In the genomic region with DNA sequence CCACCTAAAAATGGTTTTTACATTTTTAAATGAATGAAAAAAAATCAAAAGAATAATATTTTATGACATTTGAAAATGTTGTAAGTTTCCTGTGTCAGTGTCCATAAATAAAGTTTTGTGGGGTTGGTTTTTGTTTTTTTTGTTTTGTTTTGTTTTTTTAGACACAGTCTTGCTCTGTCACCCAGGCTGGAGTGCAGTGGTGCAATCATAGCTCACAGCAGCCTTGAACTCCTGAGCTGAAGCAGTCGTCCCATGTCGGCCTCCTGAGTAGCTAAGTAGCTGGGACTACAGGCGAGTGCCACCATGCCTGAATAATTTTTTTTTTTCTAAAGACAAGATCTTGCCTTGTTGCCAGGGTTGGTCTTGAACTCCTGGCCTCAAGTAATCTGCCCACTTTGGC, we compare ENCODE assay signal across 23 cellular contexts.
"Had no signal": no experiment of that assay in that cellular context is flagged by ENCODE, and none has a peak within 500 bp of the region (broad histone marks: within the 10 kb centered on the region; RNA-seq: fewer than 3 reads in every experiment).

No MANE protein-coding gene starts in this region.

- H3K27me3 ChIP-seq: MG63 had no signal

- H3K9me3 ChIP-seq: MG63 had no signal

- FAIRE-seq: HTR-8/SVneo, RCC 7860 had no signal

- H3K4me3 ChIP-seq: MG63 had no signal

- H3K27ac ChIP-seq: HL-60 had no signal

- H3K36me3 ChIP-seq: MG63 had no signal

- DNase-seq: Karpas-422, KG1, MG63, NCI-H1092, NCI-H1105 treated with DMSO at 0.1 percent for 48 hours, NCI-H1417 treated with DMSO at 0.1 percent for 48 hours, NCI-H146, NCI-H1694 treated with DMSO at 0.1 percent for 48 hours, NCI-H1930, NCI-H2081, NCI-H2107, NCI-H2227 treated with DMSO at 0.1 percent for 48 hours, NCI-H446, NCI-H510A, NCI-H524 treated with DMSO at 0.1 percent for 48 hours, NCI-H69, NCI-H774, Right ventricle myocardium superior, RPMI8226, SIG-M5 had no signal
